In genomic region chr5:36494756-36495637, GRCh38 we compare ENCODE assay signal across 14 cellular contexts.
DNase-seq lines count a peak whose midpoint lies in the region; ATAC-seq, FAIRE-seq and TF ChIP-seq lines count a peak whose summit lies in the region.
"Had no signal": no experiment of that assay in that cellular context is flagged by ENCODE, and none has a peak within 500 bp of the region (broad histone marks: within the 10 kb centered on the region; RNA-seq: fewer than 3 reads in every experiment).

No MANE protein-coding gene starts in this region.

- H3K4me3 Mint-ChIP-seq in CD4-positive, alpha-beta T cell, result no peak overlapping the region
- H3K4me3 Mint-ChIP-seq: B cell; T-helper 1 cell treated with Interleukin-12 subunit alpha and Interleukin-12 subunit beta and Interleukin-4 antibody, amounts not matched to agents 30 μg/mL and 1 μg/mL, for 36 hours had no signal

- H3K27ac ChIP-seq in RWPE2 (ENCODE audit: poor library complexity, severe bottlenecking), result peak overlapping the region; percentile 34
- H3K27ac ChIP-seq in esophagus muscularis mucosa (replicated peaks in 1 of 4), result peak overlapping the region; percentile 74 to 83 (median 76)
- no peak overlapping the region for H3K27ac ChIP-seq in CD4-positive, alpha-beta T cell (ENCODE audit: low read depth, low read length)

- no peak overlapping the region for H3K27ac Mint-ChIP-seq in CD4-positive, alpha-beta T cell
- H3K27ac Mint-ChIP-seq: B cell; T-helper 1 cell treated with Interleukin-12 subunit alpha and Interleukin-12 subunit beta and Interleukin-4 antibody, amounts not matched to agents 30 μg/mL and 1 μg/mL, for 36 hours had no signal

- peak; percentile 56 for DNase-seq in Caki2 (ENCODE audit: low read depth)
- peak; percentile 72 for DNase-seq in RWPE2 (ENCODE audit: low spot score)
- no peak for DNase-seq in esophagus muscularis mucosa (ENCODE audit: extremely low spot score)
- DNase-seq in pons (ENCODE audit: low spot score), result peak; percentile 63
- DNase-seq in H54 (ENCODE audit: insufficient read length, low spot score), result no peak
- no peak for DNase-seq in CD4-positive, alpha-beta T cell
- no peak for DNase-seq in stimulated activated naive CD8-positive, alpha-beta T cell treated with anti-CD3 and anti-CD28 coated beads, Interleukin-15, Interleukin-2, amounts not matched to agents 100 U/mL and 50 U/mL, for 24 hours
- DNase-seq: activated CD4-positive, alpha-beta T cell treated with anti-CD3 and anti-CD28 coated beads, Interleukin-2, amount 50 U/mL, for 4 hours; activated effector memory CD4-positive, alpha-beta T cell treated with anti-CD3 and anti-CD28 coated beads, Interleukin-2, amount 50 U/mL, for 16 hours; stimulated activated CD4-positive, alpha-beta T cell treated with anti-CD3 and anti-CD28 coated beads, Interleukin-15, amount 100 ng/mL, for 24 hours; stimulated activated CD8-positive, alpha-beta memory T cell treated with anti-CD3 and anti-CD28 coated beads, Interleukin-4, amount 100 ng/mL, for 48 hours had no signal

- FAIRE-seq in H54 (lab: Jason Lieb, UNC), result no peak

- peaks cover 5% of the 10 kb centered on the region for H3K27me3 Mint-ChIP-seq in CD4-positive, alpha-beta T cell

- peaks cover 31% of the 10 kb centered on the region for H3K4me1 ChIP-seq in RWPE2 (ENCODE audit: insufficient read depth, poor library complexity, severe bottlenecking)
- H3K4me1 ChIP-seq in esophagus muscularis mucosa, result peaks cover 0 to 53% (median 35%) of the 10 kb centered on the region in 4 donors

- intact Hi-C loops in esophagus muscularis mucosa (cut with DNase I), result no loop called here
- intact Hi-C loops in CD4-positive, alpha-beta T cell (cut with DNase I, micrococcal nuclease), result no loop called here

- TF ChIP-seq EP300 in esophagus muscularis mucosa (IDR thresholded peaks at IDR 0.05), result no peak

- H3K9me3 ChIP-seq in RWPE2 (ENCODE audit: severe bottlenecking) (no peaks in the 10 kb centered on the region), esophagus muscularis mucosa (no peaks in the 10 kb centered on the region)
- no peaks in the 10 kb centered on the region for H3K9me3 ChIP-seq in CD4-positive, alpha-beta T cell (ENCODE audit: control insufficient read depth, low read length)

- no peaks in the 10 kb centered on the region for H3K4me1 Mint-ChIP-seq in CD4-positive, alpha-beta T cell (ENCODE audit: low read depth)
- H3K4me1 Mint-ChIP-seq: B cell had no signal

- WGBS in esophagus muscularis mucosa, result 21% methylated on average over 6 of the region's 6 CpGs

- no peaks in the 10 kb centered on the region for H3K36me3 ChIP-seq in RWPE2 (ENCODE audit: low read depth)
- H3K36me3 ChIP-seq in esophagus muscularis mucosa, result no peaks in the 10 kb centered on the region

- no peak for TF ChIP-seq POLR2A in esophagus muscularis mucosa (IDR thresholded peaks at IDR 0.05; ENCODE audit: low read depth)
- no peak for TF ChIP-seq POLR2A in H54 (IDR thresholded peaks at IDR 0.05; ENCODE audit: low read depth, low read length)

- ATAC-seq in RWPE2 (ENCODE audit: low read depth), result peak; percentile 26
- ATAC-seq in GM21367 (IDR thresholded peaks at IDR 0.05; ENCODE audit: unreplicated experiment), result no peak
- ATAC-seq in CD4-positive, alpha-beta T cell (ENCODE audit: poor library complexity), result no peak
- no peak for ATAC-seq in stimulated activated naive CD8-positive, alpha-beta T cell treated with anti-CD3 and anti-CD28 coated beads, Interleukin-15, Interleukin-2, amounts not matched to agents 100 U/mL and 50 U/mL, for 24 hours

- no peaks in the 10 kb centered on the region for H3K9me3 Mint-ChIP-seq in CD4-positive, alpha-beta T cell
- H3K9me3 Mint-ChIP-seq: T-helper 1 cell treated with Interleukin-12 subunit alpha and Interleukin-12 subunit beta and Interleukin-4 antibody, amounts not matched to agents 30 μg/mL and 1 μg/mL, for 36 hours had no signal

- POLR2A ChIA-PET in CD4-positive, alpha-beta T cell (lab: Charles Lee), result no interaction called here

- TF ChIP-seq CTCF in RWPE2 (IDR thresholded peaks at IDR 0.05; ENCODE audit: poor library complexity, severe bottlenecking) (no peak), esophagus muscularis mucosa (IDR thresholded peaks at IDR 0.05) (no peak)
- TF ChIP-seq CTCF in CD4-positive, alpha-beta T cell (IDR thresholded peaks at IDR 0.05), result no peak

- H3K27me3 ChIP-seq in RWPE2 (ENCODE audit: insufficient read depth, poor library complexity, severe bottlenecking) (no peaks in the 10 kb centered on the region), esophagus muscularis mucosa (no peaks in the 10 kb centered on the region)
- peaks cover 6% of the 10 kb centered on the region for H3K27me3 ChIP-seq in CD4-positive, alpha-beta T cell (ENCODE audit: control insufficient read depth, insufficient read depth, low read length)

- no peak overlapping the region for H3K4me3 ChIP-seq in RWPE2 (ENCODE audit: severe bottlenecking)
- peak overlapping the region in 2 of 4 donors; percentile 3 to 28 for H3K4me3 ChIP-seq in esophagus muscularis mucosa

- H3K36me3 Mint-ChIP-seq in CD4-positive, alpha-beta T cell (ENCODE audit: low read depth), result no peaks in the 10 kb centered on the region

- in situ Hi-C loops in Caki2 (cut with HindIII; ENCODE audit: low pct_unique_long_range_greater_than_20kb, low sequenced_read_pairs), result no loop called here

- CTCF ChIA-PET in CD4-positive, alpha-beta T cell (lab: Charles Lee), result no interaction called here

Comparison
In these comparisons a context has a peak if more than half of its experiments do, and no peak if none do; other contexts are left out.
1. DNase-seq: peak in Caki2 (single experiment), RWPE2 (single experiment) and pons (single experiment); none in esophagus muscularis mucosa (single experiment), H54 (single experiment), CD4-positive, alpha-beta T cell (0 of 10) and stimulated activated naive CD8-positive, alpha-beta T cell treated with anti-CD3 and anti-CD28 coated beads, Interleukin-15, Interleukin-2, amounts not matched to agents 100 U/mL and 50 U/mL, for 24 hours (single experiment).